11 cellular contexts compared by ENCODE assay signal in the genomic region with DNA sequence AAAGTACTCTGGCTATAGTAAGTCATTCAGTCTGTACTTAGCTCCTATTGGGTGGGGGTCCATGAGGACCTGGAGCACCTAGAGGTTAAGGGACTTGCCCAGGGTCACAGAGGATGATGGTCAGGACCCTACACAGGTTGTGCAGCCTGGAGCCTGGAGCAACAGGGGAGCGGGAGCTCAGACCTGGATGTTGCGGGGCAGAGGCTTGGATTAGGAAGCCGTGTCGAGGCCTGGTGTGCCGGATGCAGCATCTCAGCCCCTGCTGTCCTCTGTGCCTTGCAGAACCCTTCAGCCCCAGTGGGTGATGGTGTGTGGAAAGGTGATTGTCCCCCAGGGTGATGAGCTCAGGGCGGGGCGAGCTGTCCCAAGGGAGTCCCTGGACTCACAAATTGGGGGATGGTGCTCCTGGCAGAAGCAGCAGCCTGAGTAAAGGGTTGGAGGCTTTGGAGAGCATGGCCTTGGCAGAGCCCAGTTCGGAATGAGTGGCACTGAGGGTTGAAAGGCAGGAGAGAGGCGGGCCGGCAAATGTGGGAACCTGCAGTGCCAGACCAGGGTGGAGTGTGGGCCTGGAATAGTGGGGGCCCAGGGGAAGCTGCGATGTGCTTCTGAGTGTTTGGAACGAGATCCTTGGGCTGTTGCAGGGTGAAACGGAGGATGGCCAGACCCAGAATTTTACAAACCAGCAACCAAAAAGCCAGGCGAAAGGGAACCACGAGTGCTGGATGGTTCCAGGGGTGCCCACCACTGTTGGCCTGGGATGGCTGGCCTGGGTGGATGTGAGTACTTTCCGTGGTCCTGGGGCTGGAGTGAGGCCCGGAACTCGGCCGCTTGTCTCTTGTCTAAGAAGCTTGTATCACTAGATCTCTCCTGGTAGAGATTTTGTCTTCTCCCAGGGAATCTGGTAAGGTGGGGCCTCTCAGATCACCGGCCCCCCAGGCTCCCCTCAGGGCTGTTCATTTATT. TPM values are rescaled to one million over a fixed set of nuclear protein-coding genes. Genes with fewer than 3 reads are reported as not detected.
DNase-seq lines count a peak whose midpoint lies in the region; ATAC-seq and TF ChIP-seq lines count a peak whose summit lies in the region.
"Had no signal": no experiment of that assay in that cellular context is flagged by ENCODE, and none has a peak within 500 bp of the region (broad histone marks: within the 10 kb centered on the region; RNA-seq: fewer than 3 reads in every experiment).

No MANE protein-coding gene starts in this region.

- CTCF ChIA-PET in naive thymus-derived CD4-positive, alpha-beta T cell (lab: Charles Lee): interaction anchor here (0.6 kb wide), 1 partner anchor 49 kb away, joined by 3 read pairs; no protein-coding TSS in a partner anchor

- no peaks in the 10 kb centered on the region for H3K9me3 ChIP-seq in naive thymus-derived CD4-positive, alpha-beta T cell (ENCODE audit: control insufficient read depth in 2 of 3, low read length in 3 of 3)
- H3K9me3 ChIP-seq in lower lobe of right lung: no peaks in the 10 kb centered on the region

- no peaks in the 10 kb centered on the region for H3K9me3 Mint-ChIP-seq in natural killer cell treated with Interleukin-12 subunit alpha and Interleukin-12 subunit beta and Interleukin-15 and Interleukin-18, amount 100 ng/mL, for 72 hours
- H3K9me3 Mint-ChIP-seq in natural killer cell (no peaks in the 10 kb centered on the region), chondrocyte (ENCODE audit: low read depth) (no peaks in the 10 kb centered on the region)
- no peaks in the 10 kb centered on the region for H3K9me3 Mint-ChIP-seq in naive thymus-derived CD4-positive, alpha-beta T cell

- H3K27ac ChIP-seq in naive thymus-derived CD4-positive, alpha-beta T cell (ENCODE audit: low read depth, low read length): peak overlapping the region; percentile 33
- no peak overlapping the region for H3K27ac ChIP-seq in lower lobe of right lung
- H3K27ac ChIP-seq: brain microvascular endothelial cell had no signal

- H3K4me3 Mint-ChIP-seq in natural killer cell treated with Interleukin-12 subunit alpha and Interleukin-12 subunit beta and Interleukin-15 and Interleukin-18, amount 100 ng/mL, for 72 hours: no peak overlapping the region
- H3K4me3 Mint-ChIP-seq in natural killer cell (no peak overlapping the region), chondrocyte (ENCODE audit: unreplicated experiment) (no peak overlapping the region)
- H3K4me3 Mint-ChIP-seq in naive thymus-derived CD4-positive, alpha-beta T cell: peak overlapping the region in 8 of 10 donors; percentile 9 to 84 (median 48)

- TF ChIP-seq CTCF in natural killer cell (IDR thresholded peaks at IDR 0.05) (no peak), lower lobe of right lung (IDR thresholded peaks at IDR 0.05) (no peak), chondrocyte (IDR thresholded peaks at IDR 0.05) (no peak)

- H3K4me1 ChIP-seq in naive thymus-derived CD4-positive, alpha-beta T cell (ENCODE audit: control insufficient read depth in 2 of 2, insufficient read depth in 2 of 2, low read length in 2 of 2): peaks cover 16 to 18% of the 10 kb centered on the region in 2 donors
- peaks cover 35% of the 10 kb centered on the region for H3K4me1 ChIP-seq in lower lobe of right lung

- POLR2A ChIA-PET in naive thymus-derived CD4-positive, alpha-beta T cell (lab: Charles Lee): no interaction called here

- ATAC-seq in natural killer cell treated with Interleukin-12 subunit alpha and Interleukin-12 subunit beta and Interleukin-15 and Interleukin-18, amount 100 ng/mL, for 72 hours: no peak
- ATAC-seq in natural killer cell (no peak), lower lobe of right lung (no peak), GM19452 (IDR thresholded peaks at IDR 0.05; ENCODE audit: unreplicated experiment) (no peak)
- ATAC-seq in naive thymus-derived CD4-positive, alpha-beta T cell: no peak

- H3K27ac Mint-ChIP-seq in natural killer cell treated with Interleukin-12 subunit alpha and Interleukin-12 subunit beta and Interleukin-15 and Interleukin-18, amount 100 ng/mL, for 72 hours: peak overlapping the region; percentile 37 to 82
- peak overlapping the region in 1 of 2 donors; percentile 65 for H3K27ac Mint-ChIP-seq in natural killer cell
- peak overlapping the region; percentile 49 to 94 (median 86) for H3K27ac Mint-ChIP-seq in naive thymus-derived CD4-positive, alpha-beta T cell
- H3K27ac Mint-ChIP-seq in chondrocyte (ENCODE audit: unreplicated experiment): no peak overlapping the region

- H3K36me3 ChIP-seq in naive thymus-derived CD4-positive, alpha-beta T cell (ENCODE audit: control insufficient read depth in 2 of 3, insufficient read depth in 3 of 3, low read length in 3 of 3): peaks cover 0 to 26% (median 0%) of the 10 kb centered on the region in 3 experiments
- peaks cover 11% of the 10 kb centered on the region for H3K36me3 ChIP-seq in lower lobe of right lung

- DNase-seq in natural killer cell treated with Interleukin-12 subunit alpha and Interleukin-12 subunit beta and Interleukin-15 and Interleukin-18, amount 100 ng/mL, for 72 hours (ENCODE audit: low spot score): peak; percentile 39
- DNase-seq in natural killer cell (no peak), cerebellar cortex (ENCODE audit: low spot score) (peak; percentile 27), lower lobe of right lung (no peak), DMS 273 treated with DMSO at 0.1 percent for 48 hours (lab: John Stamatoyannopoulos, UW) (no peak), chondrocyte (ENCODE audit: low spot score) (no peak)
- no peak for DNase-seq in naive thymus-derived CD4-positive, alpha-beta T cell
- DNase-seq: activated CD4-positive, alpha-beta T cell treated with anti-CD3 and anti-CD28 coated beads, Interleukin-2, amount 50 U/mL, for 4 hours; brain microvascular endothelial cell; NCI-H187 treated with DMSO at 0.1 percent for 48 hours had no signal

- H3K27me3 Mint-ChIP-seq in natural killer cell treated with Interleukin-12 subunit alpha and Interleukin-12 subunit beta and Interleukin-15 and Interleukin-18, amount 100 ng/mL, for 72 hours: peaks cover 0 to 1% of the 10 kb centered on the region in 2 donors
- H3K27me3 Mint-ChIP-seq in natural killer cell (ENCODE audit: low read depth in 2 of 2): peaks cover 0 to 4% of the 10 kb centered on the region in 2 donors
- peaks cover 0 to 5% (median 0%) of the 10 kb centered on the region in 5 donors for H3K27me3 Mint-ChIP-seq in naive thymus-derived CD4-positive, alpha-beta T cell
- no peaks in the 10 kb centered on the region for H3K27me3 Mint-ChIP-seq in chondrocyte (ENCODE audit: low read depth)

- H3K27me3 ChIP-seq in naive thymus-derived CD4-positive, alpha-beta T cell (ENCODE audit: control insufficient read depth in 2 of 2, insufficient read depth in 2 of 2, low read length in 2 of 2): no peaks in the 10 kb centered on the region
- no peaks in the 10 kb centered on the region for H3K27me3 ChIP-seq in lower lobe of right lung (ENCODE audit: low read depth)
- H3K27me3 ChIP-seq: brain microvascular endothelial cell had no signal

- no peak overlapping the region for H3K4me3 ChIP-seq in naive thymus-derived CD4-positive, alpha-beta T cell (ENCODE audit: low read length)
- no peak overlapping the region for H3K4me3 ChIP-seq in lower lobe of right lung

- intact Hi-C loops in natural killer cell (cut with micrococcal nuclease): no loop called here
- intact Hi-C loops in naive thymus-derived CD4-positive, alpha-beta T cell (cut with micrococcal nuclease): no loop called here
- intact Hi-C loops in lower lobe of right lung (cut with DNase I): no loop called here

- H3K36me3 Mint-ChIP-seq in natural killer cell treated with Interleukin-12 subunit alpha and Interleukin-12 subunit beta and Interleukin-15 and Interleukin-18, amount 100 ng/mL, for 72 hours: no peaks in the 10 kb centered on the region
- no peaks in the 10 kb centered on the region for H3K36me3 Mint-ChIP-seq in natural killer cell
- H3K36me3 Mint-ChIP-seq in naive thymus-derived CD4-positive, alpha-beta T cell: peaks cover 0 to 7% (median 0%) of the 10 kb centered on the region in 5 donors
- H3K36me3 Mint-ChIP-seq in chondrocyte (ENCODE audit: low read depth): no peaks in the 10 kb centered on the region

- H3K4me1 Mint-ChIP-seq in natural killer cell treated with Interleukin-12 subunit alpha and Interleukin-12 subunit beta and Interleukin-15 and Interleukin-18, amount 100 ng/mL, for 72 hours (ENCODE audit: low read depth in 2 of 2): peaks cover 16 to 19% of the 10 kb centered on the region in 2 donors
- H3K4me1 Mint-ChIP-seq in natural killer cell (peaks cover 23 to 39% of the 10 kb centered on the region in 2 donors), chondrocyte (ENCODE audit: low read depth) (peaks cover 30% of the 10 kb centered on the region)
- H3K4me1 Mint-ChIP-seq in naive thymus-derived CD4-positive, alpha-beta T cell: peaks cover 8 to 43% (median 25%) of the 10 kb centered on the region in 7 donors

RNA-seq across cellular contexts. Expression of a gene that starts 2.9 kb away (rescaled TPM):
- total RNA-seq in natural killer cell treated with Interleukin-12 subunit alpha and Interleukin-12 subunit beta and Interleukin-15 and Interleukin-18, amount 100 ng/mL, for 72 hours: 10 to 100 TPM; 17.1 to 24.6 TPM
- total RNA-seq in natural killer cell (10 to 100 TPM; 14.9 to 18.3 (median 18.2) TPM), lower lobe of right lung (18.2 TPM), chondrocyte (12.3 to 18.1 TPM (median 12.6 TPM) in 3 replicates)
- total RNA-seq in naive thymus-derived CD4-positive, alpha-beta T cell: 10 to 100 TPM; 11.9 to 29.4 (median 21.3) TPM
- 1 to 10 TPM; 3.3 to 5.4 TPM for polyA plus RNA-seq in naive thymus-derived CD4-positive, alpha-beta T cell

RNA-seq across cellular contexts. Expression of a gene that starts 38.6 kb away (rescaled TPM):
- not detected for total RNA-seq in natural killer cell treated with Interleukin-12 subunit alpha and Interleukin-12 subunit beta and Interleukin-15 and Interleukin-18, amount 100 ng/mL, for 72 hours
- total RNA-seq in natural killer cell (not detected), lower lobe of right lung (11.5 TPM), chondrocyte (1.6 to 8.8 TPM (median 8.2 TPM) in 3 replicates)
- not detected for total RNA-seq in naive thymus-derived CD4-positive, alpha-beta T cell
- polyA plus RNA-seq in naive thymus-derived CD4-positive, alpha-beta T cell: not detected

Comparison
In these comparisons a context has a peak if more than half of its experiments do, and no peak if none do; other contexts are left out.
1. DNase-seq: peak in natural killer cell treated with Interleukin-12 subunit alpha and Interleukin-12 subunit beta and Interleukin-15 and Interleukin-18, amount 100 ng/mL, for 72 hours (single experiment) and cerebellar cortex (single experiment); none in natural killer cell (single experiment), naive thymus-derived CD4-positive, alpha-beta T cell (0 of 9), lower lobe of right lung (single experiment), DMS 273 treated with DMSO at 0.1 percent for 48 hours (single experiment) and chondrocyte (single experiment).
2. H3K4me3 Mint-ChIP-seq: peak in naive thymus-derived CD4-positive, alpha-beta T cell (8 of 10); none in natural killer cell treated with Interleukin-12 subunit alpha and Interleukin-12 subunit beta and Interleukin-15 and Interleukin-18, amount 100 ng/mL, for 72 hours (single experiment), natural killer cell (single experiment) and chondrocyte (single experiment).